Comparison of ENCODE assay signal across 1 cellular context in the genomic region with DNA sequence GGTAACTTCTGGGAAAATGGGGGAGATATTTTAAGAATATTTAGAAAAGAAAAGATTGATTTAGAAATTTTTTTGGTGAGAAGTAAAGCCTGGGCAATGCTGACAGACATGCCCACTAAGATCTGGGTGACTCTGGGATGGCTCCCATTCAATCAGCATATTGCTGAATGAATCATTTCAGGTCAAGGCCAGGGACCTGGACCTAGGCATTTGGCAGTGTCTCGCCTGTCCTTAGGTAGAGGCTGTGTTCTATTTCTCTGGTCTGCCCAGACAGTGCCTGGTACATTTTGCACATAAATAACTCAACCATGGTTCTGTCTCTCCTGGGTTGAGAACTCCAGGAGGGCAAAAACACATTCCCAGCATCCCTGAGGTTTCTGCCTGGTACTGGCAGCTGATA.
TF ChIP-seq lines count a peak whose summit lies in the region.

No MANE protein-coding gene starts in this region.

TF ChIP-seq in HepG2, 621 proteins besides CTCF, POLR2A, EP300 and RAD21 (continued from another document):
- no peak for TF ChIP-seq HES4 (CRISPR knock-in tag; IDR thresholded peaks at IDR 0.05; ENCODE audit: borderline replicate concordance)
